In the genomic region with DNA sequence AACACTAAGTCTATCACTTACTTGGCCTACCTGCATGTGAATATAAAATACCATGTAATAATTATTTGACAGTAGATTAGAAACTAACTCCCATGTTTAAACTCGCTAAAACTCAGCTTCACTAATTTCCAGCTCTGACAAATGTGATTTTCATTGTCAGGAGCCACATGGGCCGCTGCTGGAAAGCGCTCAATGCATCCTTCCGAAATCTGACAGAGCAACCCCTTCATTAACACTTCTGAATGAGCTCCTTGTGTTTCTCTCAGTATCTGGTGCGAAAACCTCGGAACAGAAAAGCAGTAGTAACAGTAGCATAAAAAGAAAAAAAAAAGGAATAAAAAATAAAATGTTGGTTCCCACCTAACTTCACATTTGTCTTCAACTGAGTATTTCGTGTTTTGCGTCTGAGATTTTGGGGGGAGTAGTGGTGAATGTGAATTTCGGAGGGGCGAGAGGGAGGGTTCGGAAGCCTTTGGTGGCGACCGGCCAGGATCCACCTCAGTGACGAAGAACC, we compare ENCODE assay signal across 1 cellular context.
A peak's percentile ranks its signal among the peaks of the same experiment; 100 is the strongest.
TF ChIP-seq lines count a peak whose summit lies in the region.

No MANE protein-coding gene starts in this region.

TF ChIP-seq in IMR-90, 13 proteins besides CTCF, POLR2A, EP300 and RAD21 (continued from another document):
- TF ChIP-seq MXI1 (IDR thresholded peaks at IDR 0.05; ENCODE audit: borderline replicate concordance, low read depth, low read length), result peak; percentile 37; the same call in 1 of the 2 replicates
